19 cellular contexts compared by ENCODE assay signal in genomic region chr2:37675006-37675405, GRCh38. TPM values are rescaled to one million over a fixed set of nuclear protein-coding genes. Genes with fewer than 3 reads are reported as not detected.
DNase-seq lines count a peak whose midpoint lies in the region; ATAC-seq and TF ChIP-seq lines count a peak whose summit lies in the region.
"Had no signal": no experiment of that assay in that cellular context is flagged by ENCODE, and none has a peak within 500 bp of the region (broad histone marks: within the 10 kb centered on the region; RNA-seq: fewer than 3 reads in every experiment).

No MANE protein-coding gene starts in this region.

- peak overlapping the region; percentile 36 for H4K91ac ChIP-seq in mesenchymal stem cell (ENCODE audit: low read length)

- H3K18ac ChIP-seq in mesenchymal stem cell (ENCODE audit: low read depth in 1 of 2, low read length in 2 of 2): peak overlapping the region; percentile 1 to 80

- no peak overlapping the region for H2BK5ac ChIP-seq in mesenchymal stem cell (ENCODE audit: low read depth, low read length, poor library complexity, severe bottlenecking)

- peaks cover 32% of the 10 kb centered on the region for H3K4me1 ChIP-seq in left ventricle myocardium inferior
- H3K4me1 ChIP-seq in OCI-LY7 (ENCODE audit: insufficient read depth, low read length, poor library complexity, severe bottlenecking): peaks cover 22% of the 10 kb centered on the region
- peaks cover 3% of the 10 kb centered on the region for H3K4me1 ChIP-seq in mesenchymal stem cell (ENCODE audit: control insufficient read depth, insufficient read depth, low read depth, low read length)
- H3K4me1 ChIP-seq in breast epithelium: no peaks in the 10 kb centered on the region

- H3K9ac ChIP-seq in mesenchymal stem cell (ENCODE audit: low read length): no peak overlapping the region

- peak overlapping the region in 1 of 2 experiments; percentile 19 for H3K4ac ChIP-seq in mesenchymal stem cell (ENCODE audit: low read depth in 1 of 2, low read length in 2 of 2)

- no peak for TF ChIP-seq POLR2A in breast epithelium (IDR thresholded peaks at IDR 0.05)

- H2BK15ac ChIP-seq in mesenchymal stem cell (ENCODE audit: low read depth, poor library complexity, severe bottlenecking): no peak overlapping the region

- H2AFZ ChIP-seq in OCI-LY7 (ENCODE audit: low read length): peak overlapping the region; percentile 48; the same call in 1 of the 2 replicates
- peak overlapping the region; percentile 18 for H2AFZ ChIP-seq in mesenchymal stem cell (ENCODE audit: low read depth, low read length)

- no peak for ATAC-seq in left ventricle myocardium superior
- ATAC-seq: activated CD8-positive, alpha-beta T cell treated with anti-CD3 and anti-CD28 coated beads, Interleukin-2, amount 10 ng/mL, durations not matched to agents 7 days and 5 days; activated T-cell treated with anti-CD3 and anti-CD28 coated beads, Interleukin-2, amount 50 U/mL, for 4 hours; GM12878; mucosa of descending colon; sciatic nerve; WTC11 had no signal

- POLR2A ChIA-PET in OCI-LY7 (lab: Charles Lee): interaction anchor here (0.5 to 1.4 kb wide), 3 partner anchors 20 to 272 kb away, joined by 3 read pairs; no protein-coding TSS in a partner anchor

- no peak overlapping the region for H3K4me2 ChIP-seq in OCI-LY7 (ENCODE audit: low read length)
- no peak overlapping the region for H3K4me2 ChIP-seq in mesenchymal stem cell (ENCODE audit: low read length, poor library complexity, severe bottlenecking)

- H3K9me3 ChIP-seq in left ventricle myocardium inferior (replicated peaks): no peaks in the 10 kb centered on the region
- H3K9me3 ChIP-seq in OCI-LY7 (ENCODE audit: low read length): no peaks in the 10 kb centered on the region
- no peaks in the 10 kb centered on the region for H3K9me3 ChIP-seq in mesenchymal stem cell (ENCODE audit: control insufficient read depth, low read length)
- no peaks in the 10 kb centered on the region for H3K9me3 ChIP-seq in breast epithelium
- H3K9me3 ChIP-seq: mucosa of descending colon had no signal

- no peak for TF ChIP-seq CTCF in left ventricle myocardium inferior (IDR thresholded peaks at IDR 0.05; ENCODE audit: borderline replicate concordance)
- TF ChIP-seq CTCF in OCI-LY7 (conservative IDR thresholded peaks at IDR 0.05; ENCODE audit: low read length): no peak
- no peak for TF ChIP-seq CTCF in breast epithelium (IDR thresholded peaks at IDR 0.05)

- 72% methylated on average over 1 of the region's 2 CpGs for WGBS in mesenchymal stem cell

- CTCF ChIA-PET in OCI-LY7 (lab: Charles Lee; ENCODE audit: unreplicated experiment): interaction anchor here (1.0 kb wide), 1 partner anchor 86 kb away, joined by 4 read pairs; no protein-coding TSS in a partner anchor

- H2BK120ac ChIP-seq in mesenchymal stem cell (ENCODE audit: low read depth, low read length): no peak overlapping the region

- peaks cover 8% of the 10 kb centered on the region; the same call in 1 of the 2 replicates for H3K79me2 ChIP-seq in OCI-LY7 (ENCODE audit: insufficient read depth, low read depth, low read length)

- H3K23ac ChIP-seq in mesenchymal stem cell (ENCODE audit: low read length in 2 of 2): no peak overlapping the region

- no peaks in the 10 kb centered on the region for H3K27me3 ChIP-seq in left ventricle myocardium inferior (ENCODE audit: low read depth)
- H3K27me3 ChIP-seq in mesenchymal stem cell (ENCODE audit: control insufficient read depth in 1 of 2, insufficient read depth in 1 of 2, low read length in 2 of 2): no peaks in the 10 kb centered on the region
- no peaks in the 10 kb centered on the region for H3K27me3 ChIP-seq in breast epithelium

- H3K14ac ChIP-seq in mesenchymal stem cell (ENCODE audit: low read length in 2 of 2): no peak overlapping the region

- H3K4me3 ChIP-seq in left ventricle myocardium inferior (no peak overlapping the region), OCI-LY7 (ENCODE audit: low read depth, low read length, poor library complexity, severe bottlenecking) (no peak overlapping the region), mesenchymal stem cell (ENCODE audit: insufficient read depth in 1 of 2, low read depth in 1 of 2, low read length in 2 of 2) (no peak overlapping the region), breast epithelium (no peak overlapping the region)
- H3K4me3 ChIP-seq: GM12878, mucosa of descending colon had no signal

- no peak overlapping the region for H4K8ac ChIP-seq in mesenchymal stem cell (ENCODE audit: low read length)

- peak overlapping the region; percentile 33 for H2AK5ac ChIP-seq in mesenchymal stem cell (ENCODE audit: low read length, severe bottlenecking)

- H3K27ac ChIP-seq in left ventricle myocardium inferior (replicated peaks) (peak overlapping the region; percentile 14), OCI-LY7 (ENCODE audit: low read depth, low read length, poor library complexity, severe bottlenecking) (no peak overlapping the region), mesenchymal stem cell (ENCODE audit: low read length, poor library complexity, severe bottlenecking) (no peak overlapping the region), breast epithelium (no peak overlapping the region)
- H3K27ac ChIP-seq: 22Rv1 had no signal

- H3K9me2 ChIP-seq in OCI-LY7 (ENCODE audit: insufficient read depth, low read length): no peaks in the 10 kb centered on the region

- intact Hi-C loops in left ventricle myocardium inferior (cut with micrococcal nuclease): no loop called here
- intact Hi-C loops in left ventricle myocardium superior (cut with micrococcal nuclease): no loop called here
- intact Hi-C loops in OCI-LY7 (cut with micrococcal nuclease; ENCODE audit: unreplicated experiment): no loop called here
- intact Hi-C loops in breast epithelium (cut with DNase I; ENCODE audit: low total_unique reads): no loop called here

- BruUV-seq in OCI-LY7 (replicated peaks; lab: Mats Ljungman, UMichigan): no TSS peak

- H3K36me3 ChIP-seq in left ventricle myocardium inferior (no peaks in the 10 kb centered on the region), OCI-LY7 (ENCODE audit: insufficient read depth, low read length) (no peaks in the 10 kb centered on the region), mesenchymal stem cell (ENCODE audit: control insufficient read depth in 1 of 2, insufficient read depth in 2 of 2, low read depth in 1 of 2, low read length in 2 of 2) (no peaks in the 10 kb centered on the region), breast epithelium (no peaks in the 10 kb centered on the region)

- H3K79me1 ChIP-seq in mesenchymal stem cell (replicated peaks; ENCODE audit: low read length, poor library complexity, severe bottlenecking): no peaks in the 10 kb centered on the region

- H4K20me1 ChIP-seq in OCI-LY7 (ENCODE audit: insufficient read depth, low read length): 0 out of 2 replicates have a peak, but pooled peaks cover 7% of the 10 kb centered on the region

- H2BK12ac ChIP-seq in mesenchymal stem cell (ENCODE audit: low read length in 2 of 2): peak overlapping the region; percentile 49 to 86

- DNase-seq in left ventricle myocardium inferior: no peak
- no peak for DNase-seq in left ventricle myocardium superior
- no peak for DNase-seq in OCI-LY7 (ENCODE audit: low spot score)
- no peak for DNase-seq in mesenchymal stem cell
- no peak for DNase-seq in activated naive CD4-positive, alpha-beta T cell (lab: John Stamatoyannopoulos, UW)
- DNase-seq in breast epithelium (ENCODE audit: low spot score in 2 of 2): no peak
- DNase-seq in NCI-H446 (lab: John Stamatoyannopoulos, UW): no peak
- DNase-seq in COLO829 (ENCODE audit: low spot score): no peak
- DNase-seq: activated CD8-positive, alpha-beta T cell treated with anti-CD3 and anti-CD28 coated beads, Interleukin-2, amount 10 ng/mL, durations not matched to agents 7 days and 5 days; activated T-cell treated with anti-CD3 and anti-CD28 coated beads, Interleukin-2, amount 50 U/mL, for 4 hours; KBM-7; mucosa of descending colon; NCI-H1092 treated with DMSO at 0.1 percent for 48 hours; NCI-H526; OCI-M1 had no signal

RNA-seq across cellular contexts. Expression of gene CDC42EP3, which starts 3.6 kb away (rescaled TPM):
- total RNA-seq in left ventricle myocardium inferior (81.9 TPM), left ventricle myocardium superior (89.5 TPM), OCI-LY7 (2022) (20.8 and 22.9 TPM in 2 replicates), breast epithelium (10 to 100 TPM; 19.5 to 35.7 (median 35.7) TPM)
- total RNA-seq in OCI-LY7 (2014; rRNA removed; shearing (Covaris generic)): 5.7 and 7.2 TPM in 2 replicates
- polyA plus RNA-seq in mesenchymal stem cell (2013, experiment 1 of 2): 117 TPM
- 117 TPM for polyA plus RNA-seq in mesenchymal stem cell (2013, experiment 2 of 2)
